10 cellular contexts compared by ENCODE assay signal in the genomic region with DNA sequence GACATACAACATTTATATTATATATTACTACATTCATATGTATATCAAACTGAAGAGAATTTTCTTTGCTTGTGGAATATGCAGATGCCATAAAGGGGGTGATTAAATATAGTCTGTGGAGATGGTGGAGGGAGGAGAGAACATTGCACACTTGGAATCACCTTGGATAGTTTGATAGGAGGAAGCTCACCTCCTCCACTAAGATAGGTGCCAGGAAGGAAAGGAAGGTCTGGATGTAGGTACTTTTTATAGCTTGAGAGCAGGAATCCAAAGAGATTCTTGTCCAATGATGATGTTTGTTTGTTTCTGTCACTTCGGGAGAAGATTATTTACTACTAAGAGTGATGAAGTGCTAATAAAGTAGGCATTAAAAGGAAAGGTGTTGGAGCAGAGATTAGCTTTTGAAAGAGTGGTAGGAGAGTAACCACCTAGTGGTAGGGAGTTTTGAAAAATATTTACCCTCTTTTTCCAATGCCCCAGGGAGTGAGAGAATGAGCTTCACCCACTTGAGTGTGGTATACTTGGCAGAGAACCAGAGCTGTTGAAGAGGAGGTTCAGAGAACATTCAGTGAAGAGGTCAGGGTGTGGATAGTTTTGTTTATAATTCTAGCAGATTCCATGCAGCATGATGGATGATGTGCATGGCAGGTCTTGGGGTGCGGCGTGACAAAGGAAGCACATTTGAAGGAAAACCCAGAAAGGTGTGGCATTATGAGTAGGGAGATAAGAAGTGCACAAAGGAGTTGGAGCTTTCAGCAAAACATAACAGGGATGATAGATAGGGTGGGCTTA.
A peak's percentile ranks its signal among the peaks of the same experiment; 100 is the strongest.
DNase-seq lines count a peak whose midpoint lies in the region; ATAC-seq and TF ChIP-seq lines count a peak whose summit lies in the region.
"Had no signal": no experiment of that assay in that cellular context is flagged by ENCODE, and none has a peak within 500 bp of the region (broad histone marks: within the 10 kb centered on the region; RNA-seq: fewer than 3 reads in every experiment).

No MANE protein-coding gene starts in this region.

- no peak for ATAC-seq in HG03039 (IDR thresholded peaks at IDR 0.05; ENCODE audit: unreplicated experiment)
- ATAC-seq: effector memory CD8-positive, alpha-beta T cell had no signal

- H3K9me3 Mint-ChIP-seq in mesothelial cell of epicardium (peaks cover 6% of the 10 kb centered on the region), glutamatergic neuron (ENCODE audit: unreplicated experiment) (no peaks in the 10 kb centered on the region)

- H3K27me3 Mint-ChIP-seq in mesothelial cell of epicardium (ENCODE audit: low read depth) (no peaks in the 10 kb centered on the region), glutamatergic neuron (ENCODE audit: unreplicated experiment) (no peaks in the 10 kb centered on the region)
- H3K27me3 Mint-ChIP-seq: effector memory CD8-positive, alpha-beta T cell had no signal

- DNase-seq in Daoy (ENCODE audit: low read depth): peak; percentile 47
- DNase-seq in NCI-H2171 (lab: John Stamatoyannopoulos, UW): peak; percentile 6
- peak; percentile 18 to 19 for DNase-seq in cardiac fibroblast (ENCODE audit: low read depth in 2 of 2)
- no peak for DNase-seq in mesothelial cell of epicardium (ENCODE audit: low spot score in 2 of 2, unreplicated experiment in 2 of 2)
- no peak for DNase-seq in T1000 (lab: John Stamatoyannopoulos, UW)
- DNase-seq in activated CD4-positive, CD25-positive, alpha-beta regulatory T cell (lab: John Stamatoyannopoulos, UW): no peak
- DNase-seq in glutamatergic neuron: no peak
- DNase-seq: effector memory CD8-positive, alpha-beta T cell; hippocampal formation had no signal

- peaks cover 16% of the 10 kb centered on the region for H3K4me1 Mint-ChIP-seq in mesothelial cell of epicardium
- no peaks in the 10 kb centered on the region for H3K4me1 Mint-ChIP-seq in glutamatergic neuron (ENCODE audit: low read depth, unreplicated experiment)

- TF ChIP-seq CTCF in cardiac fibroblast (IDR thresholded peaks at IDR 0.05; ENCODE audit: low read depth, low read length) (no peak), mesothelial cell of epicardium (IDR thresholded peaks at IDR 0.05; ENCODE audit: unreplicated experiment) (no peak), glutamatergic neuron (IDR thresholded peaks at IDR 0.05; ENCODE audit: partially characterized antibody, unreplicated experiment) (no peak)

- H3K36me3 Mint-ChIP-seq in mesothelial cell of epicardium (peaks cover 31% of the 10 kb centered on the region), glutamatergic neuron (ENCODE audit: unreplicated experiment) (peaks cover 6% of the 10 kb centered on the region)

- H3K4me3 Mint-ChIP-seq in mesothelial cell of epicardium (no peak overlapping the region), glutamatergic neuron (ENCODE audit: unreplicated experiment) (no peak overlapping the region)
- H3K4me3 Mint-ChIP-seq: effector memory CD8-positive, alpha-beta T cell had no signal

- peak overlapping the region; percentile 28 for H3K27ac Mint-ChIP-seq in mesothelial cell of epicardium
- no peak overlapping the region for H3K27ac Mint-ChIP-seq in glutamatergic neuron (ENCODE audit: unreplicated experiment)
- H3K27ac Mint-ChIP-seq: effector memory CD8-positive, alpha-beta T cell had no signal

- no peak overlapping the region for H3K4me3 ChIP-seq in cardiac fibroblast (replicated peaks in 1 of 2; ENCODE audit: low read depth in 2 of 2, low read length in 2 of 2)

Comparison
In these comparisons a context has a peak if more than half of its experiments do, and no peak if none do; other contexts are left out.
1. DNase-seq: peak in Daoy (single experiment), NCI-H2171 (single experiment) and cardiac fibroblast (2 of 2); none in mesothelial cell of epicardium (0 of 2), T1000 (single experiment), activated CD4-positive, CD25-positive, alpha-beta regulatory T cell (0 of 4) and glutamatergic neuron (single experiment).